ENCODE assay signal across 8 cellular contexts in genomic region chr4:112234952-112235609, GRCh38. TPM values are rescaled to one million over a fixed set of nuclear protein-coding genes. Genes with fewer than 3 reads are reported as not detected.
DNase-seq lines count a peak whose midpoint lies in the region; ATAC-seq lines count a peak whose summit lies in the region.

No MANE protein-coding gene starts in this region.

- no peak for ATAC-seq in GM21447 (IDR thresholded peaks at IDR 0.05; ENCODE audit: unreplicated experiment)

- H3K27me3 ChIP-seq in MG63, result no peaks in the 10 kb centered on the region

- peak; percentile 37 for DNase-seq in NCI-H748 (lab: John Stamatoyannopoulos, UW; ENCODE audit: unreplicated experiment)
- DNase-seq in NCI-H748 treated with DMSO at 0.1 percent for 48 hours (lab: John Stamatoyannopoulos, UW), result no peak
- peak; percentile 40 for DNase-seq in MG63
- DNase-seq in T-helper 1 cell, result peak in 4 of 5 donors; percentile 31 to 60 (median 42)
- DNase-seq in central memory CD4-positive, alpha-beta T cell, result peak; percentile 44
- DNase-seq in kidney glomerular epithelial cell (lab: John Stamatoyannopoulos, UW), result peak; percentile 74
- DNase-seq in stimulated activated CD8-positive, alpha-beta memory T cell treated with anti-CD3 and anti-CD28 coated beads, Interleukin-15, amount 100 ng/mL, for 1 hour (ENCODE audit: low read depth), result peak; percentile 30

- no peak overlapping the region for H3K4me3 ChIP-seq in MG63

- H3K36me3 ChIP-seq in MG63, result no peaks in the 10 kb centered on the region

- H3K9me3 ChIP-seq in MG63, result no peaks in the 10 kb centered on the region

RNA-seq across cellular contexts. Expression of gene AP1AR, which starts 3.5 kb away (rescaled TPM):
- total RNA-seq in MG63 (2014; rRNA removed; shearing (Covaris generic); ENCODE audit: low replicate concordance), result 17.5 and 23.9 TPM in 2 replicates

RNA-seq across cellular contexts. Expression of gene TIFA, which starts 50.6 kb away (rescaled TPM):
- total RNA-seq in MG63 (2014; rRNA removed; shearing (Covaris generic); ENCODE audit: low replicate concordance), result 4.1 and 7.6 TPM in 2 replicates
